29 cellular contexts compared by ENCODE assay signal in the genomic region with DNA sequence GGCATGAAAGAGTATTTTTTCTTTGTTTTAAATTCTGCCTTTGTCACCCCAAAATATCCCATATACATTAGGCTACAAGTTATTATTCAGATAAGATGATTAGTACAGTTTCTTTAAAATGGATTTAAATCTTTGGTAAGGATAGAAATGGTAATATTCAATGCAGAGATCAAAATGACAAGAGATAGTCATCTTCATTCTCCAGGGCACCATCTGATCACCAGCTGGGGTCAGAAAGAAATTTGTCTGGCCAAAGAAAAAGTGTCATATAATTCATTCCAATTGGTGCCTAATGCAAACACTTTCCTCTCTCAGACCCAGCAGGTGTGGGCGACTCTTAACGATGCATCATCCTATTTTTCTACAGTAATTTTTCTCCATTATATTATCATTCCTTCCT.
"Had no signal": no experiment of that assay in that cellular context is flagged by ENCODE, and none has a peak within 500 bp of the region (broad histone marks: within the 10 kb centered on the region; RNA-seq: fewer than 3 reads in every experiment).

No MANE protein-coding gene starts in this region.

- H3K27me3 Mint-ChIP-seq: activated CD4-positive, alpha-beta T cell treated with anti-CD3 and anti-CD28 coated beads, Interleukin-2, amount 10 ng/mL, durations not matched to agents 24 days and 14 days; activated CD8-positive, alpha-beta T cell treated with anti-CD3 and anti-CD28 coated beads for 36 hours; activated naive CD4-positive, alpha-beta T cell treated with anti-CD3 and anti-CD28 coated beads, Interleukin-2, amount 50 U/mL, for 24 hours; activated naive CD8-positive, alpha-beta T cell treated with anti-CD3 and anti-CD28 coated beads, Interleukin-2, amount 10 ng/mL, durations not matched to agents 7 days and 5 days; activated T-cell treated with anti-CD3 and anti-CD28 coated beads, Interleukin-2, amount 50 U/mL, for 24 hours; central memory CD8-positive, alpha-beta T cell had no signal

- H3K27ac ChIP-seq: ascending aorta, cardiac muscle cell, Peyer's patch had no signal

- H3K27me3 ChIP-seq: ascending aorta, cardiac muscle cell, Peyer's patch had no signal

- DNase-seq: activated CD4-positive, alpha-beta T cell treated with anti-CD3 and anti-CD28 coated beads, Interleukin-2, amount 10 ng/mL, durations not matched to agents 24 days and 14 days; activated CD4-positive, alpha-beta T cell treated with anti-CD3 and anti-CD28 coated beads, Interleukin-2, amount 50 U/mL, for 4 hours; activated CD8-positive, alpha-beta T cell treated with anti-CD3 and anti-CD28 coated beads for 36 hours; activated gamma-delta T cell; activated naive CD4-positive, alpha-beta T cell treated with Interleukin-2 at 50 U/mL for 16 hours; activated naive CD8-positive, alpha-beta T cell treated with anti-CD3 and anti-CD28 coated beads, Interleukin-2, amount 10 ng/mL, durations not matched to agents 7 days and 5 days; activated T-cell treated with anti-CD3 and anti-CD28 coated beads, Interleukin-2, amount 50 U/mL, for 24 hours; amygdala; NCI-H146; NCI-H187; NCI-H2029 treated with DMSO at 0.1 percent for 48 hours; NCI-H2107; NCI-H2171; NCI-H226; NCI-H446 treated with DMSO at 0.1 percent for 48 hours; NCI-H524; NCI-H82; NK-92 treated with Interleukin-12 subunit alpha and Interleukin-12 subunit beta, amount 100 ng/mL, for 24 hours; PC-3; Peyer's patch; RPMI8226 had no signal

- ATAC-seq: activated CD8-positive, alpha-beta T cell treated with anti-CD3 and anti-CD28 coated beads for 36 hours; K562; PC-3 had no signal

- H3K4me1 ChIP-seq: ascending aorta, Peyer's patch had no signal

- H3K36me3 Mint-ChIP-seq: activated naive CD4-positive, alpha-beta T cell treated with anti-CD3 and anti-CD28 coated beads, Interleukin-2, amount 50 U/mL, for 24 hours; activated naive CD8-positive, alpha-beta T cell treated with anti-CD3 and anti-CD28 coated beads, Interleukin-2, amount 10 ng/mL, durations not matched to agents 7 days and 5 days had no signal

- H3K4me1 Mint-ChIP-seq: activated CD4-positive, alpha-beta T cell treated with anti-CD3 and anti-CD28 coated beads, Interleukin-2, amount 10 ng/mL, durations not matched to agents 24 days and 14 days; activated naive CD4-positive, alpha-beta T cell treated with anti-CD3 and anti-CD28 coated beads, Interleukin-2, amount 50 U/mL, for 24 hours; activated naive CD8-positive, alpha-beta T cell treated with anti-CD3 and anti-CD28 coated beads, Interleukin-2, amount 10 ng/mL, durations not matched to agents 7 days and 5 days; central memory CD8-positive, alpha-beta T cell had no signal

- H3K27ac Mint-ChIP-seq: activated CD4-positive, alpha-beta T cell treated with anti-CD3 and anti-CD28 coated beads, Interleukin-2, amount 10 ng/mL, durations not matched to agents 24 days and 14 days; activated CD8-positive, alpha-beta T cell treated with anti-CD3 and anti-CD28 coated beads for 36 hours; activated naive CD4-positive, alpha-beta T cell treated with anti-CD3 and anti-CD28 coated beads, Interleukin-2, amount 50 U/mL, for 24 hours; activated naive CD8-positive, alpha-beta T cell treated with anti-CD3 and anti-CD28 coated beads, Interleukin-2, amount 10 ng/mL, durations not matched to agents 7 days and 5 days; activated T-cell treated with anti-CD3 and anti-CD28 coated beads, Interleukin-2, amount 50 U/mL, for 24 hours; activated T-helper 2 cell treated with anti-CD3 and anti-CD28 coated beads, Interferon-gamma antibody, Interleukin-2, Interleukin-4, amounts not matched to agents 10 μg/mL and 5 μg/mL and 100 μg/mL, durations not matched to agents 14 hours and 24 hours and 36 hours; T-helper 1 cell treated with Interleukin-12 subunit alpha and Interleukin-12 subunit beta and Interleukin-4 antibody, amounts not matched to agents 30 μg/mL and 1 μg/mL, for 36 hours; T-helper 2 cell treated with Interferon-gamma antibody and Interleukin-4, amounts not matched to agents 5 μg/mL and 100 μg/mL, for 36 hours had no signal

- H3K36me3 ChIP-seq: ascending aorta, cardiac muscle cell, Peyer's patch had no signal

- H3K9me3 ChIP-seq: ascending aorta, Peyer's patch had no signal

- H3K9me3 Mint-ChIP-seq: activated CD4-positive, alpha-beta T cell treated with anti-CD3 and anti-CD28 coated beads, Interleukin-2, amount 10 ng/mL, durations not matched to agents 24 days and 14 days; activated naive CD4-positive, alpha-beta T cell treated with anti-CD3 and anti-CD28 coated beads, Interleukin-2, amount 50 U/mL, for 24 hours; activated naive CD8-positive, alpha-beta T cell treated with anti-CD3 and anti-CD28 coated beads, Interleukin-2, amount 10 ng/mL, durations not matched to agents 7 days and 5 days; activated T-cell treated with anti-CD3 and anti-CD28 coated beads, Interleukin-2, amount 50 U/mL, for 24 hours had no signal

- H3K4me3 Mint-ChIP-seq: activated CD4-positive, alpha-beta T cell treated with anti-CD3 and anti-CD28 coated beads, Interleukin-2, amount 10 ng/mL, durations not matched to agents 24 days and 14 days; activated CD8-positive, alpha-beta T cell treated with anti-CD3 and anti-CD28 coated beads for 36 hours; activated naive CD4-positive, alpha-beta T cell treated with anti-CD3 and anti-CD28 coated beads, Interleukin-2, amount 50 U/mL, for 24 hours; activated naive CD8-positive, alpha-beta T cell treated with anti-CD3 and anti-CD28 coated beads, Interleukin-2, amount 10 ng/mL, durations not matched to agents 7 days and 5 days; activated T-cell treated with anti-CD3 and anti-CD28 coated beads, Interleukin-2, amount 50 U/mL, for 24 hours; central memory CD8-positive, alpha-beta T cell; T-helper 1 cell treated with Interleukin-12 subunit alpha and Interleukin-12 subunit beta and Interleukin-4 antibody, amounts not matched to agents 30 μg/mL and 1 μg/mL, for 36 hours; T-helper 2 cell treated with Interferon-gamma antibody and Interleukin-4, amounts not matched to agents 5 μg/mL and 100 μg/mL, for 36 hours had no signal

- H3K4me3 ChIP-seq: ascending aorta, cardiac muscle cell, K562, Peyer's patch had no signal
